16 cellular contexts compared by ENCODE assay signal in genomic region chr2:10599921-10600320, GRCh38.
A peak's percentile ranks its signal among the peaks of the same experiment; 100 is the strongest.
DNase-seq lines count a peak whose midpoint lies in the region; ATAC-seq lines count a peak whose summit lies in the region.
"Had no signal": no experiment of that assay in that cellular context is flagged by ENCODE, and none has a peak within 500 bp of the region (broad histone marks: within the 10 kb centered on the region; RNA-seq: fewer than 3 reads in every experiment).

No MANE protein-coding gene starts in this region.

- no peak for ATAC-seq in HG03280 (IDR thresholded peaks at IDR 0.05; ENCODE audit: unreplicated experiment)
- ATAC-seq: SK-N-SH treated with all-trans-retinoic acid at 6 μM for 48 hours had no signal

- no peak overlapping the region for H3K14ac ChIP-seq in trophoblast cell (ENCODE audit: low read length)

- no peak overlapping the region for H4K8ac ChIP-seq in trophoblast cell (ENCODE audit: low read depth, low read length)

- no peak overlapping the region for H4K91ac ChIP-seq in trophoblast cell (ENCODE audit: low read depth, low read length)

- no peak overlapping the region for H3K23ac ChIP-seq in trophoblast cell (ENCODE audit: low read length)

- in situ Hi-C loops in G401 (cut with HindIII; ENCODE audit: low sequenced_read_pairs) = no loop called here

- H3K27ac ChIP-seq in trophoblast cell (ENCODE audit: low read depth, low read length) = no peak overlapping the region
- H3K27ac ChIP-seq: C4-2B had no signal

- no peak overlapping the region for H2AK5ac ChIP-seq in trophoblast cell (ENCODE audit: low read length)

- H3K36me3 ChIP-seq in trophoblast cell (ENCODE audit: control insufficient read depth in 1 of 2, insufficient read depth in 2 of 2, low read length in 2 of 2) = peaks cover 12 to 14% of the 10 kb centered on the region in 2 experiments

- H2BK120ac ChIP-seq in trophoblast cell (ENCODE audit: insufficient read depth, low read length, poor library complexity) = no peak overlapping the region

- no peak overlapping the region for H3K18ac ChIP-seq in trophoblast cell (ENCODE audit: low read length)

- H3K9ac ChIP-seq in trophoblast cell (ENCODE audit: low read length) = no peak overlapping the region

- no peak overlapping the region for H4K12ac ChIP-seq in trophoblast cell (ENCODE audit: low read depth, low read length)

- H3K4me1 ChIP-seq in trophoblast cell (ENCODE audit: control insufficient read depth in 1 of 2, insufficient read depth in 2 of 2, low read length in 2 of 2) = no peaks in the 10 kb centered on the region

- H2BK12ac ChIP-seq in trophoblast cell (ENCODE audit: low read length) = no peak overlapping the region

- WGBS in trophoblast cell (ENCODE audit: extremely low coverage, insufficient coverage, insufficient read length) = no CpG with 5 or more reads among the region's 2 CpGs

- H3K79me2 ChIP-seq in trophoblast cell (ENCODE audit: control insufficient read depth, insufficient read depth, low read length, poor library complexity) = no peaks in the 10 kb centered on the region

- H3K4ac ChIP-seq in trophoblast cell (ENCODE audit: low read depth, low read length) = no peak overlapping the region

- no peaks in the 10 kb centered on the region for H3K79me1 ChIP-seq in trophoblast cell (ENCODE audit: low read length)

- peak; percentile 17 for DNase-seq in G401 (ENCODE audit: low spot score)
- peak; percentile 13 for DNase-seq in RPMI7951 (ENCODE audit: low read depth)
- peak; percentile 36 for DNase-seq in dermis blood vessel endothelial cell
- peak; percentile 53 to 76 for DNase-seq in trophoblast cell
- DNase-seq in activated T-cell treated with anti-CD3 and anti-CD28 coated beads for 4 hours = no peak
- no peak for DNase-seq in inferior parietal cortex (ENCODE audit: extremely low spot score)
- DNase-seq: GDM1, MM.1S, NCI-H1048, NCI-H1417 treated with DMSO at 0.1 percent for 48 hours, NCI-H187, NCI-H446, NCI-H526 had no signal

- H3K4me3 ChIP-seq in trophoblast cell (ENCODE audit: low read depth, low read length) = no peak overlapping the region

- H3K4me2 ChIP-seq in trophoblast cell (ENCODE audit: low read length) = no peak overlapping the region

- H2BK5ac ChIP-seq in trophoblast cell (ENCODE audit: low read depth, low read length, poor library complexity) = no peak overlapping the region

- H3K9me3 ChIP-seq in trophoblast cell (ENCODE audit: insufficient read depth, low read depth, low read length) = no peaks in the 10 kb centered on the region

- no peaks in the 10 kb centered on the region for H3K27me3 ChIP-seq in trophoblast cell (ENCODE audit: insufficient read depth, low read length)

- no peak overlapping the region for H2AFZ ChIP-seq in trophoblast cell (ENCODE audit: insufficient read depth, low read length, poor library complexity)

Comparison
In these comparisons a context has a peak if more than half of its experiments do, and no peak if none do; other contexts are left out.
1. DNase-seq: peak in G401 (single experiment), RPMI7951 (single experiment), dermis blood vessel endothelial cell (single experiment) and trophoblast cell (2 of 2); none in activated T-cell treated with anti-CD3 and anti-CD28 coated beads for 4 hours (single experiment) and inferior parietal cortex (single experiment).